Comparison of ENCODE assay signal across 20 cellular contexts in the genomic region with DNA sequence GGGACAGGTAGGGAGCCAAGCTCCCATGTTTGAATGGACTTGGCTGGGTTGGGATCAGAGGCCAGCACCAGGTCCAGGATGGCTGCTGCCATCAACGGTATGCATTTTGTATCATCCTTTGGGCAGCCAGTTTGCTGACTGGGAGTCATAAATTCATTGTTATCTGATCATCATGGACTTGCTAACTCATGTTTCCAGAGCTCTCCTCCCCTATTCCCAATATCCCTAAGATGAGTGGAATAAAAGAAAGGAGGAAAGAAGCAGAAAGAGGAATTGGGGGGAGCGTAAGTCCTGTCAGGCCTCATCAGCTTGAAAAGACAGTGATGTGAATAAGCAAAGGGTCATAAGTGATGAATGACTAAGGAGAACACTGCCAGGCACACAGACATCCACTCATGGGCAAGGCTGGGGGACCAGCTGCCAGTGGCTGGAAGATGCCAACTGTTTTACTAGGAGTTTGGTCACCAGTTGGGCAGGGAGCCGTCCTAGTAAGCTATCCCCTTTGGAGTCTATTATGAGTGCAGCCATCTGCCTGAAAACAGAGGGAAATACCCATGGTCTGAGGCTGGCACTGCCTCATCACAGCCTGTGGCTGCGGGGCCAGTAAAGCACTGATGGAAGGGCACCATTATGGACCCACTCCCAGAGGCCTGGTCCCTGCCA.
A peak's percentile ranks its signal among the peaks of the same experiment; 100 is the strongest.
DNase-seq lines count a peak whose midpoint lies in the region; ATAC-seq, FAIRE-seq and TF ChIP-seq lines count a peak whose summit lies in the region.
"Had no signal": no experiment of that assay in that cellular context is flagged by ENCODE, and none has a peak within 500 bp of the region (broad histone marks: within the 10 kb centered on the region; RNA-seq: fewer than 3 reads in every experiment).

No MANE protein-coding gene starts in this region.

- POLR2A ChIA-PET in K562 (lab: Yijun Ruan, JAX), result interaction anchor here (0.7 kb wide), 2 partner anchors 8 to 398 kb away, joined by 3 read pairs; no protein-coding TSS in a partner anchor

- H2BK15ac ChIP-seq in mesenchymal stem cell (ENCODE audit: low read depth, poor library complexity, severe bottlenecking), result no peak overlapping the region

- H3K27me3 ChIP-seq in K562 (ENCODE audit: control insufficient read depth in 2 of 2, insufficient read depth in 2 of 2, low read length in 2 of 2) (peaks cover 8 to 38% of the 10 kb centered on the region in 2 experiments), mesenchymal stem cell (ENCODE audit: control insufficient read depth in 1 of 2, insufficient read depth in 1 of 2, low read length in 2 of 2) (peaks cover 0 to 4% of the 10 kb centered on the region in 2 experiments), trophoblast cell (ENCODE audit: insufficient read depth, low read length) (no peaks in the 10 kb centered on the region)
- H3K27me3 ChIP-seq: thyroid gland had no signal

- H3K9me1 ChIP-seq in K562 (ENCODE audit: control insufficient read depth, insufficient read depth, low read length), result no peaks in the 10 kb centered on the region

- no peaks in the 10 kb centered on the region for H4K20me1 ChIP-seq in K562 (replicated peaks; ENCODE audit: control insufficient read depth, insufficient read depth, low read length)

- H3K4me1 ChIP-seq in K562 (replicated peaks in 1 of 2; ENCODE audit: control insufficient read depth in 2 of 2, insufficient read depth in 2 of 2, low read length in 2 of 2), result no peaks in the 10 kb centered on the region; a peak in 1 of 5 replicates
- H3K4me1 ChIP-seq in mesenchymal stem cell (ENCODE audit: control insufficient read depth, insufficient read depth, low read depth, low read length), result no peaks in the 10 kb centered on the region
- H3K4me1 ChIP-seq in trophoblast cell (ENCODE audit: control insufficient read depth in 1 of 2, insufficient read depth in 2 of 2, low read length in 2 of 2), result no peaks in the 10 kb centered on the region

- no peak for FAIRE-seq in K562 (lab: Jason Lieb, UNC)

- BruUV-seq in K562 (replicated peaks; lab: Mats Ljungman, UMichigan), result no TSS peak

- no peak overlapping the region for H2BK5ac ChIP-seq in mesenchymal stem cell (ENCODE audit: low read depth, low read length, poor library complexity, severe bottlenecking)
- H2BK5ac ChIP-seq in trophoblast cell (ENCODE audit: low read depth, low read length, poor library complexity), result no peak overlapping the region

- ATAC-seq in K562 (no peak), HG02610 (IDR thresholded peaks at IDR 0.05; ENCODE audit: unreplicated experiment) (no peak)
- ATAC-seq: T-helper 17 cell had no signal

- H3K23ac ChIP-seq in mesenchymal stem cell (ENCODE audit: low read length in 2 of 2), result no peak overlapping the region
- H3K23ac ChIP-seq in trophoblast cell (ENCODE audit: low read length), result no peak overlapping the region

- H3K27ac ChIP-seq in K562 (ENCODE audit: extremely low read depth, low read depth, low read length) (no peak overlapping the region), mesenchymal stem cell (ENCODE audit: low read length, poor library complexity, severe bottlenecking) (no peak overlapping the region), substantia nigra (ENCODE audit: low read depth, low read length, poor library complexity, severe bottlenecking) (no peak overlapping the region), trophoblast cell (ENCODE audit: low read depth, low read length) (no peak overlapping the region)
- H3K27ac ChIP-seq: KMS-11, thyroid gland, WERI-Rb-1 had no signal

- TF ChIP-seq POLR2A in K562 (conservative IDR thresholded peaks at IDR 0.05), result no peak

- H2AK5ac ChIP-seq in mesenchymal stem cell (ENCODE audit: low read length, severe bottlenecking) (no peak overlapping the region), trophoblast cell (ENCODE audit: low read length) (no peak overlapping the region)

- H3K79me2 ChIP-seq in K562 (ENCODE audit: control insufficient read depth, insufficient read depth, low read length) (no peaks in the 10 kb centered on the region), trophoblast cell (ENCODE audit: control insufficient read depth, insufficient read depth, low read length, poor library complexity) (no peaks in the 10 kb centered on the region)

- H3K18ac ChIP-seq in mesenchymal stem cell (ENCODE audit: low read depth in 1 of 2, low read length in 2 of 2) (no peak overlapping the region), trophoblast cell (ENCODE audit: low read length) (no peak overlapping the region)

- peak; percentile 42 for DNase-seq in GOT3 (lab: John Stamatoyannopoulos, UW)
- no peak for DNase-seq in K562 (ENCODE audit: extremely low read depth in 1 of 4, low spot score in 3 of 4)
- DNase-seq in mesenchymal stem cell, result no peak
- DNase-seq in substantia nigra (lab: John Stamatoyannopoulos, UW), result peak in 38 of 49 donors; percentile 4 to 68 (median 23)
- no peak for DNase-seq in activated CD4-positive, CD25-positive, alpha-beta regulatory T cell (lab: John Stamatoyannopoulos, UW)
- no peak for DNase-seq in trophoblast cell
- DNase-seq in DMS153 (lab: John Stamatoyannopoulos, UW), result no peak
- DNase-seq: activated CD4-positive, alpha-beta memory T cell treated with anti-CD3 and anti-CD28 coated beads, Interleukin-2, amount 10 ng/mL, durations not matched to agents 7 days and 5 days; activated naive CD4-positive, alpha-beta T cell treated with anti-CD3 and anti-CD28 coated beads for 36 hours; activated T-cell treated with anti-CD3 and anti-CD28 coated beads, Interleukin-2, amount 50 U/mL, for 1 hour; COR-L47; EL; NCI-H1092 treated with DMSO at 0.1 percent for 48 hours; NCI-H748 treated with DMSO at 0.1 percent for 48 hours; SHP77; T-helper 17 cell; WERI-Rb-1 had no signal

- H3K9me3 ChIP-seq in K562 (replicated peaks; ENCODE audit: control insufficient read depth, insufficient read depth, low read depth, low read length) (no peaks in the 10 kb centered on the region), mesenchymal stem cell (ENCODE audit: control insufficient read depth, low read length) (peaks cover 8% of the 10 kb centered on the region), trophoblast cell (ENCODE audit: insufficient read depth, low read depth, low read length) (peaks cover 10% of the 10 kb centered on the region)
- H3K9me3 ChIP-seq: thyroid gland had no signal

- H3K4ac ChIP-seq in mesenchymal stem cell (ENCODE audit: low read depth in 1 of 2, low read length in 2 of 2), result no peak overlapping the region
- H3K4ac ChIP-seq in trophoblast cell (ENCODE audit: low read depth, low read length), result no peak overlapping the region

- in situ Hi-C loops in K562 (cut with MboI), result no loop called here

- H2BK120ac ChIP-seq in mesenchymal stem cell (ENCODE audit: low read depth, low read length), result no peak overlapping the region
- H2BK120ac ChIP-seq in trophoblast cell (ENCODE audit: insufficient read depth, low read length, poor library complexity), result no peak overlapping the region

- H3K4me2 ChIP-seq in K562 (ENCODE audit: insufficient read depth, low read length) (no peak overlapping the region), mesenchymal stem cell (ENCODE audit: low read length, poor library complexity, severe bottlenecking) (no peak overlapping the region), trophoblast cell (ENCODE audit: low read length) (no peak overlapping the region)
- H3K4me2 ChIP-seq: KMS-11 had no signal

- H4K12ac ChIP-seq in trophoblast cell (ENCODE audit: low read depth, low read length), result no peak overlapping the region

- intact Hi-C loops in K562 (cut with micrococcal nuclease), result no loop called here

- H4K91ac ChIP-seq in mesenchymal stem cell (ENCODE audit: low read length) (no peak overlapping the region), trophoblast cell (ENCODE audit: low read depth, low read length) (no peak overlapping the region)

- H3K79me1 ChIP-seq in mesenchymal stem cell (replicated peaks; ENCODE audit: low read length, poor library complexity, severe bottlenecking) (no peaks in the 10 kb centered on the region), trophoblast cell (ENCODE audit: low read length) (no peaks in the 10 kb centered on the region)

- H3K14ac ChIP-seq in mesenchymal stem cell (ENCODE audit: low read length in 2 of 2) (no peak overlapping the region), trophoblast cell (ENCODE audit: low read length) (no peak overlapping the region)

- H3K36me3 ChIP-seq in K562 (ENCODE audit: control insufficient read depth, insufficient read depth, low read length) (no peaks in the 10 kb centered on the region), mesenchymal stem cell (ENCODE audit: control insufficient read depth in 1 of 2, insufficient read depth in 2 of 2, low read depth in 1 of 2, low read length in 2 of 2) (peaks cover 0 to 81% of the 10 kb centered on the region in 2 experiments), trophoblast cell (ENCODE audit: control insufficient read depth in 1 of 2, insufficient read depth in 2 of 2, low read length in 2 of 2) (peaks cover 23 to 49% of the 10 kb centered on the region in 2 experiments)
- H3K36me3 ChIP-seq: thyroid gland, WERI-Rb-1 had no signal

- TF ChIP-seq RAD21 in K562 (CRISPR knock-in tag; conservative IDR thresholded peaks at IDR 0.05 in 1 of 2, IDR thresholded peaks at IDR 0.05 in 1 of 2), result no peak

- no peak overlapping the region for H2AFZ ChIP-seq in K562 (ENCODE audit: low read depth, low read length)
- H2AFZ ChIP-seq in mesenchymal stem cell (ENCODE audit: low read depth, low read length), result no peak overlapping the region
- H2AFZ ChIP-seq in trophoblast cell (ENCODE audit: insufficient read depth, low read length, poor library complexity), result no peak overlapping the region

- no peak overlapping the region for H4K8ac ChIP-seq in mesenchymal stem cell (ENCODE audit: low read length)
- H4K8ac ChIP-seq in trophoblast cell (ENCODE audit: low read depth, low read length), result no peak overlapping the region

- H3K9ac ChIP-seq in K562 (ENCODE audit: insufficient read depth in 1 of 2, low read depth in 2 of 2, low read length in 2 of 2), result no peak overlapping the region
- peak overlapping the region; percentile 53 for H3K9ac ChIP-seq in mesenchymal stem cell (ENCODE audit: low read length)
- no peak overlapping the region for H3K9ac ChIP-seq in trophoblast cell (ENCODE audit: low read length)
- H3K9ac ChIP-seq: KMS-11 had no signal

- 6% methylated on average over 4 of the region's 4 CpGs for WGBS in K562 (ENCODE audit: insufficient coverage, low coverage, missing lambda C conversion rate)
- 76% methylated on average over 3 of the region's 4 CpGs for WGBS in mesenchymal stem cell
- no CpG with 5 or more reads among the region's 4 CpGs for WGBS in trophoblast cell (ENCODE audit: extremely low coverage, insufficient coverage, insufficient read length)

- CTCF ChIA-PET in K562 (lab: Yijun Ruan, JAX; ENCODE audit: low intra/inter-chr PET ratio), result no interaction called here

- H3K4me3 ChIP-seq in K562 (no peak overlapping the region), mesenchymal stem cell (ENCODE audit: insufficient read depth in 1 of 2, low read depth in 1 of 2, low read length in 2 of 2) (peak overlapping the region in 1 of 2 experiments; percentile 9), trophoblast cell (ENCODE audit: low read depth, low read length) (no peak overlapping the region)
- H3K4me3 ChIP-seq: thyroid gland had no signal

- no peak for TF ChIP-seq EP300 in K562 (IDR thresholded peaks at IDR 0.05; ENCODE audit: low read length)

- H2BK12ac ChIP-seq in mesenchymal stem cell (ENCODE audit: low read length in 2 of 2) (no peak overlapping the region), trophoblast cell (ENCODE audit: low read length) (no peak overlapping the region)

- no peak for TF ChIP-seq CTCF in K562 (IDR thresholded peaks at IDR 0.05 in 2 of 3, conservative IDR thresholded peaks at IDR 0.05 in 1 of 3; ENCODE audit: insufficient read depth in 2 of 3, low read depth in 1 of 3, low read length in 3 of 3)

Comparison
In these comparisons a context has a peak if more than half of its experiments do, and no peak if none do; other contexts are left out.
1. DNase-seq: peak in GOT3 (single experiment) and substantia nigra (38 of 49); none in K562 (0 of 4), mesenchymal stem cell (single experiment), activated CD4-positive, CD25-positive, alpha-beta regulatory T cell (0 of 4), trophoblast cell (0 of 2) and DMS153 (single experiment).